In genomic region chr10:113454341-113455061, GRCh38 we compare ENCODE assay signal across 8 cellular contexts.
DNase-seq lines count a peak whose midpoint lies in the region; ATAC-seq, FAIRE-seq and TF ChIP-seq lines count a peak whose summit lies in the region.

No MANE protein-coding gene starts in this region.

- peaks cover 15% of the 10 kb centered on the region for H3K27me3 ChIP-seq in astrocyte (ENCODE audit: insufficient read depth, low read length)

- peaks cover 6% of the 10 kb centered on the region for H3K4me1 ChIP-seq in astrocyte (ENCODE audit: insufficient read depth, low read length)

- no peaks in the 10 kb centered on the region for H3K9me3 Mint-ChIP-seq in activated T-cell treated with anti-CD3 and anti-CD28 coated beads, Interleukin-2, amount 50 U/mL, for 24 hours
- H3K9me3 Mint-ChIP-seq in astrocyte (ENCODE audit: unreplicated experiment) = peaks cover 4% of the 10 kb centered on the region

- no peaks in the 10 kb centered on the region for H3K36me3 Mint-ChIP-seq in activated T-cell treated with anti-CD3 and anti-CD28 coated beads, Interleukin-2, amount 50 U/mL, for 24 hours (ENCODE audit: low read depth)
- H3K36me3 Mint-ChIP-seq in astrocyte (ENCODE audit: low read depth, unreplicated experiment) = no peaks in the 10 kb centered on the region
- H3K36me3 Mint-ChIP-seq in T-helper 17 cell (ENCODE audit: low read depth) = peaks cover 2% of the 10 kb centered on the region

- TF ChIP-seq CTCF in LNCaP clone FGC (IDR thresholded peaks at IDR 0.05; ENCODE audit: control insufficient read depth, extremely low read depth, insufficient read depth) (peak; percentile 78), astrocyte (IDR thresholded peaks at IDR 0.05; ENCODE audit: insufficient read depth, low read depth, low read length) (peak; percentile 58)

- H3K9me3 ChIP-seq in astrocyte (ENCODE audit: insufficient read depth, low read depth, low read length) = peaks cover 3% of the 10 kb centered on the region
- H3K9me3 ChIP-seq in T-helper 17 cell (ENCODE audit: control insufficient read depth, low read length, poor library complexity, severe bottlenecking) = no peaks in the 10 kb centered on the region

- no peaks in the 10 kb centered on the region for H4K20me1 ChIP-seq in astrocyte (ENCODE audit: insufficient read depth, low read length)

- peaks cover 57% of the 10 kb centered on the region for H3K27me3 Mint-ChIP-seq in activated T-cell treated with anti-CD3 and anti-CD28 coated beads, Interleukin-2, amount 50 U/mL, for 24 hours
- H3K27me3 Mint-ChIP-seq in astrocyte (ENCODE audit: low read depth, unreplicated experiment) = peaks cover 29% of the 10 kb centered on the region
- H3K27me3 Mint-ChIP-seq in T-helper 17 cell = peaks cover 70% of the 10 kb centered on the region

- no peaks in the 10 kb centered on the region for H3K36me3 ChIP-seq in astrocyte (ENCODE audit: insufficient read depth, low read length)

- no peaks in the 10 kb centered on the region for H3K79me2 ChIP-seq in astrocyte (ENCODE audit: insufficient read depth, low read length)

- no peak overlapping the region for H3K27ac ChIP-seq in astrocyte (ENCODE audit: low read depth, low read length)

- no peak overlapping the region for H3K27ac Mint-ChIP-seq in activated T-cell treated with anti-CD3 and anti-CD28 coated beads, Interleukin-2, amount 50 U/mL, for 24 hours
- H3K27ac Mint-ChIP-seq in astrocyte (ENCODE audit: unreplicated experiment) (no peak overlapping the region), T-helper 17 cell (no peak overlapping the region)

- FAIRE-seq in astrocyte (lab: Jason Lieb, UNC) = no peak

- no peak overlapping the region for H3K9ac ChIP-seq in astrocyte (ENCODE audit: low read length)

- peak overlapping the region; percentile 78 for H3K4me2 ChIP-seq in astrocyte (ENCODE audit: low read length)

- ATAC-seq in T-helper 17 cell = no peak

- H3K4me3 ChIP-seq in LNCaP clone FGC (ENCODE audit: low read depth, low read length) (no peak overlapping the region), astrocyte (ENCODE audit: insufficient read depth, low read depth, low read length) (no peak overlapping the region)

- DNase-seq in activated T-cell treated with anti-CD3 and anti-CD28 coated beads, Interleukin-2, amount 50 U/mL, for 24 hours = peak; percentile 30
- DNase-seq in activated T-cell treated with anti-CD3 and anti-CD28 coated beads, Interleukin-2, amount 50 U/mL, for 1 hour = no peak
- DNase-seq in LNCaP clone FGC (ENCODE audit: low read depth) (no peak), astrocyte (ENCODE audit: low read depth) (no peak), iPS DF 4.7 (ENCODE audit: extremely low read depth, low spot score) (peak; percentile 28), T-helper 17 cell (no peak)
- peak; percentile 1 to 18 for DNase-seq in stimulated activated CD4-positive, alpha-beta T cell treated with anti-CD3 and anti-CD28 coated beads, Interleukin-4, amount 100 ng/mL, for 48 hours (ENCODE audit: low read depth in 2 of 2)
- DNase-seq in NK-92 treated with Interleukin-12 subunit alpha and Interleukin-12 subunit beta, amount 100 ng/mL, for 24 hours (lab: John Stamatoyannopoulos, UW) = no peak

- no peak overlapping the region for H3K4me3 Mint-ChIP-seq in activated T-cell treated with anti-CD3 and anti-CD28 coated beads, Interleukin-2, amount 50 U/mL, for 24 hours
- H3K4me3 Mint-ChIP-seq in astrocyte (ENCODE audit: unreplicated experiment) (no peak overlapping the region), T-helper 17 cell (no peak overlapping the region)

- no peaks in the 10 kb centered on the region for H3K4me1 Mint-ChIP-seq in activated T-cell treated with anti-CD3 and anti-CD28 coated beads, Interleukin-2, amount 50 U/mL, for 24 hours (ENCODE audit: low read depth)
- H3K4me1 Mint-ChIP-seq in astrocyte (ENCODE audit: low read depth, unreplicated experiment) (peaks cover 4% of the 10 kb centered on the region), T-helper 17 cell (peaks cover 4% of the 10 kb centered on the region)

- H2AFZ ChIP-seq in astrocyte (ENCODE audit: low read depth, low read length) = peak overlapping the region; percentile 74

Comparison
In these comparisons a context has a peak if more than half of its experiments do, and no peak if none do; other contexts are left out.
1. DNase-seq: peak in activated T-cell treated with anti-CD3 and anti-CD28 coated beads, Interleukin-2, amount 50 U/mL, for 24 hours (single experiment), iPS DF 4.7 (single experiment) and stimulated activated CD4-positive, alpha-beta T cell treated with anti-CD3 and anti-CD28 coated beads, Interleukin-4, amount 100 ng/mL, for 48 hours (2 of 2); none in activated T-cell treated with anti-CD3 and anti-CD28 coated beads, Interleukin-2, amount 50 U/mL, for 1 hour (single experiment), LNCaP clone FGC (single experiment), astrocyte (single experiment), NK-92 treated with Interleukin-12 subunit alpha and Interleukin-12 subunit beta, amount 100 ng/mL, for 24 hours (single experiment) and T-helper 17 cell (0 of 3).